9 cellular contexts compared by ENCODE assay signal in genomic region chr6:30100585-30101422, GRCh38. TPM values are rescaled to one million over a fixed set of nuclear protein-coding genes. Genes with fewer than 3 reads are reported as not detected.
DNase-seq lines count a peak whose midpoint lies in the region; FAIRE-seq and TF ChIP-seq lines count a peak whose summit lies in the region.
"Had no signal": no experiment of that assay in that cellular context is flagged by ENCODE, and none has a peak within 500 bp of the region (broad histone marks: within the 10 kb centered on the region; RNA-seq: fewer than 3 reads in every experiment).

No MANE protein-coding gene starts in this region.

- in situ Hi-C loops in ACHN (cut with HindIII; ENCODE audit: low pct_ligation_motif_present, low pct_unique_long_range_greater_than_20kb, low sequenced_read_pairs): no loop called here

- H3K4me3 ChIP-seq in WERI-Rb-1 (ENCODE audit: low read depth, low read length) (peak overlapping the region; percentile 2; the same call in 1 of the 2 replicates), esophagus muscularis mucosa (peak overlapping the region; percentile 48 to 64 (median 50)), neuronal stem cell (ENCODE audit: low read length in 2 of 2) (peak overlapping the region in 1 of 2 donors; percentile 7)

- H4K8ac ChIP-seq in neuronal stem cell (ENCODE audit: low read depth, low read length): no peak overlapping the region

- H3K9me3 ChIP-seq in WERI-Rb-1 (ENCODE audit: severe bottlenecking): no peaks in the 10 kb centered on the region
- H3K9me3 ChIP-seq in esophagus muscularis mucosa: no peaks in the 10 kb centered on the region
- H3K9me3 ChIP-seq in neuronal stem cell (replicated peaks in 1 of 2; ENCODE audit: control insufficient read depth in 2 of 2, insufficient read depth in 1 of 2, low read depth in 1 of 2, low read length in 2 of 2): peaks cover 0 to 3% of the 10 kb centered on the region in 2 donors

- H3K36me3 ChIP-seq in WERI-Rb-1: no peaks in the 10 kb centered on the region
- no peaks in the 10 kb centered on the region for H3K36me3 ChIP-seq in esophagus muscularis mucosa
- no peaks in the 10 kb centered on the region for H3K36me3 ChIP-seq in neuronal stem cell (replicated peaks in 1 of 2; ENCODE audit: control insufficient read depth in 2 of 2, insufficient read depth in 2 of 2, low read length in 2 of 2)

- TF ChIP-seq POLR2A in esophagus muscularis mucosa (IDR thresholded peaks at IDR 0.05; ENCODE audit: low read depth) (no peak), GM12892 (IDR thresholded peaks at IDR 0.05; ENCODE audit: low read depth, low read length) (no peak)

- peak overlapping the region; percentile 20 for H3K4me2 ChIP-seq in neuronal stem cell (ENCODE audit: insufficient read depth, low read length, poor library complexity, severe bottlenecking)

- H3K79me1 ChIP-seq in neuronal stem cell (ENCODE audit: low read depth, low read length): no peaks in the 10 kb centered on the region

- no peak overlapping the region for H3K4ac ChIP-seq in neuronal stem cell (ENCODE audit: low read length)

- H3K23ac ChIP-seq in neuronal stem cell (ENCODE audit: low read depth, low read length, poor library complexity): no peak overlapping the region

- no peak overlapping the region for H2BK120ac ChIP-seq in neuronal stem cell (ENCODE audit: low read depth, low read length)

- no peak overlapping the region for H3K9ac ChIP-seq in neuronal stem cell (ENCODE audit: low read depth, low read length, poor library complexity)

- TF ChIP-seq CTCF in WERI-Rb-1 (IDR thresholded peaks at IDR 0.05; ENCODE audit: low read depth, low read length): 0 out of 2 replicates have a peak, but pooled peaks have one; percentile 15
- no peak for TF ChIP-seq CTCF in esophagus muscularis mucosa (IDR thresholded peaks at IDR 0.05)

- H3K4me1 ChIP-seq in esophagus muscularis mucosa (peaks cover 32 to 40% (median 37%) of the 10 kb centered on the region in 4 donors), neuronal stem cell (ENCODE audit: control insufficient read depth in 2 of 2, insufficient read depth in 1 of 2, low read depth in 1 of 2, low read length in 2 of 2) (peaks cover 4 to 6% of the 10 kb centered on the region in 2 donors)

- no peak overlapping the region for H4K91ac ChIP-seq in neuronal stem cell (ENCODE audit: low read depth, low read length, poor library complexity)

- peaks cover 96% of the 10 kb centered on the region for H3K27me3 ChIP-seq in WERI-Rb-1 (ENCODE audit: insufficient read depth, low read depth, severe bottlenecking)
- peaks cover 7 to 60% (median 31%) of the 10 kb centered on the region in 4 donors for H3K27me3 ChIP-seq in esophagus muscularis mucosa
- peaks cover 17 to 93% (median 61%) of the 10 kb centered on the region in 3 experiments for H3K27me3 ChIP-seq in neuronal stem cell (ENCODE audit: control insufficient read depth in 3 of 3, insufficient read depth in 3 of 3, low read depth in 1 of 3, low read length in 3 of 3)

- no peak overlapping the region for H2BK5ac ChIP-seq in neuronal stem cell (ENCODE audit: low read length)

- 3% methylated on average over 23 of the region's 46 CpGs for WGBS in esophagus muscularis mucosa
- WGBS in neuronal stem cell (ENCODE audit: extremely low coverage in 2 of 2, insufficient read length in 2 of 2, insufficient replicate concordance in 1 of 2), 2 donors: no CpG with 5 or more reads among the region's 46 CpGs

- no peak overlapping the region for H2BK15ac ChIP-seq in neuronal stem cell (ENCODE audit: low read length)

- FAIRE-seq in GM12892 (lab: Jason Lieb, UNC): no peak

- peak overlapping the region; percentile 70 for H2AFZ ChIP-seq in neuronal stem cell (ENCODE audit: low read length)

- DNase-seq in NCI-H748 (lab: John Stamatoyannopoulos, UW; ENCODE audit: unreplicated experiment): peak; percentile 51
- no peak for DNase-seq in NCI-H748 treated with DMSO at 0.1 percent for 48 hours (lab: John Stamatoyannopoulos, UW)
- DNase-seq in WERI-Rb-1: peak; percentile 27
- no peak for DNase-seq in esophagus muscularis mucosa (ENCODE audit: extremely low spot score)
- no peak for DNase-seq in neuronal stem cell (ENCODE audit: low spot score)
- no peak for DNase-seq in inferior parietal cortex (ENCODE audit: extremely low spot score)
- no peak for DNase-seq in ACHN
- no peak for DNase-seq in GM12892 (ENCODE audit: insufficient read length)
- DNase-seq: DND-41 had no signal

- no peak overlapping the region for H3K18ac ChIP-seq in neuronal stem cell (ENCODE audit: low read length)

- H2BK12ac ChIP-seq in neuronal stem cell (ENCODE audit: low read length): no peak overlapping the region

- no peak overlapping the region for H3K14ac ChIP-seq in neuronal stem cell (ENCODE audit: low read length)

- no peak for TF ChIP-seq EP300 in esophagus muscularis mucosa (IDR thresholded peaks at IDR 0.05)

- intact Hi-C loops in esophagus muscularis mucosa (cut with DNase I): loop anchor here (5.0 kb wide), 1 partner anchor 34 kb away; the partner anchor contains the start of gene PPP1R11

- H2AK5ac ChIP-seq in neuronal stem cell (ENCODE audit: low read depth, low read length): no peak overlapping the region

- H3K27ac ChIP-seq in WERI-Rb-1 (no peak overlapping the region), esophagus muscularis mucosa (replicated peaks in 1 of 4) (no peak overlapping the region), neuronal stem cell (replicated peaks; ENCODE audit: low read length) (no peak overlapping the region)

RNA-seq across cellular contexts. Expression of gene TRIM31, which starts 12.1 kb away (rescaled TPM):
- total RNA-seq in esophagus muscularis mucosa: 1 to 10 TPM in 1 of 4 donors, not detected in 3; 1.3 TPM
- polyA plus RNA-seq in neuronal stem cell (2013, experiment 1 of 2): not detected
- not detected for polyA plus RNA-seq in neuronal stem cell (2013, experiment 2 of 2)
- not detected for polyA plus RNA-seq in GM12892 (2012; ENCODE audit: missing spikeins)

RNA-seq across cellular contexts. Expression of gene RNF39, which starts 25.2 kb away (rescaled TPM):
- total RNA-seq in esophagus muscularis mucosa: under 1 TPM in 1 of 4 donors, not detected in 3; 0.11 TPM
- 0.13 TPM for polyA plus RNA-seq in neuronal stem cell (2013, experiment 1 of 2)
- 0.22 TPM for polyA plus RNA-seq in neuronal stem cell (2013, experiment 2 of 2)
- 0.34 TPM for polyA plus RNA-seq in GM12892 (2012; ENCODE audit: missing spikeins)

RNA-seq across cellular contexts. Expression of gene PPP1R11, which starts 33.8 kb away (rescaled TPM):
- total RNA-seq in esophagus muscularis mucosa: 10 to 100 TPM; 50.7 to 64.7 (median 60.2) TPM
- polyA plus RNA-seq in neuronal stem cell (2013, experiment 1 of 2): 47.2 TPM
- polyA plus RNA-seq in neuronal stem cell (2013, experiment 2 of 2): 48.4 TPM
- 25.4 TPM for polyA plus RNA-seq in GM12892 (2012; ENCODE audit: missing spikeins)

RNA-seq across cellular contexts. Expression of gene TRIM40, which starts 35.1 kb away (rescaled TPM):
- not detected for total RNA-seq in esophagus muscularis mucosa
- not detected for polyA plus RNA-seq in neuronal stem cell (2013, experiment 1 of 2)
- not detected for polyA plus RNA-seq in neuronal stem cell (2013, experiment 2 of 2)
- polyA plus RNA-seq in GM12892 (2012; ENCODE audit: missing spikeins): not detected

RNA-seq across cellular contexts. Expression of gene POLR1H, which starts 39.7 kb away (rescaled TPM):
- total RNA-seq in esophagus muscularis mucosa: 10 to 100 TPM; 12.9 to 21.0 (median 17.4) TPM
- polyA plus RNA-seq in neuronal stem cell (2013, experiment 1 of 2): 73.2 TPM
- 75.5 TPM for polyA plus RNA-seq in neuronal stem cell (2013, experiment 2 of 2)
- polyA plus RNA-seq in GM12892 (2012; ENCODE audit: missing spikeins): 53.2 TPM

Comparison
In these comparisons a context has a peak if more than half of its experiments do, and no peak if none do; other contexts are left out.
1. DNase-seq: peak in NCI-H748 (single experiment) and WERI-Rb-1 (single experiment); none in NCI-H748 treated with DMSO at 0.1 percent for 48 hours (single experiment), esophagus muscularis mucosa (single experiment), neuronal stem cell (single experiment), inferior parietal cortex (single experiment), ACHN (single experiment) and GM12892 (single experiment).